ENCODE assay signal across 9 cellular contexts in the genomic region with DNA sequence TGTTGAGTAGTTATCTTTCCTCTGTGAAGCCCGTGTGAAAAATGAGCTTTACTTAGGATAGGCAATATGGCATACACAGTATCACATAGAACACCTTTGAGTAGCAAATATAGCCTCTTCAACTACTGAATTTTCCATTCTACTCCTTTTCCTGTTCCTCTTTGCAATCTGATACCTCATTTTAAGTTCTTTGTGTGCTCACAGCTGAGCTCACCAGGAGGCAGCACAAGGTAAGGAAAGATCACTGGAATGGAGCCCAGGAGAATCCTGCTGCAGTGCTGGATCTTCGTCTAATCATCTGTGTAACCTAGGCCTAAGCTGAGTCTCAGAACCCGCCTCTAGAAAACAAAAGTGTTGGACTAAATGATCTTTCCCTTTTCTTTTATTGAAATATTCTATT.
DNase-seq lines count a peak whose midpoint lies in the region; ATAC-seq and TF ChIP-seq lines count a peak whose summit lies in the region.
"Had no signal": no experiment of that assay in that cellular context is flagged by ENCODE, and none has a peak within 500 bp of the region (broad histone marks: within the 10 kb centered on the region; RNA-seq: fewer than 3 reads in every experiment).

No MANE protein-coding gene starts in this region.

- H3K23ac ChIP-seq in H9 (ENCODE audit: insufficient read length, low read depth, low read length): no peak overlapping the region

- no peak overlapping the region for H4K5ac ChIP-seq in H9 (ENCODE audit: insufficient read length, low read depth, low read length)

- POLR2A ChIA-PET in activated CD4-positive, alpha-beta memory T cell treated with anti-CD3 and anti-CD28 coated beads, Interleukin-2, amount 10 ng/mL, durations not matched to agents 7 days and 5 days (lab: Charles Lee): no interaction called here

- no peaks in the 10 kb centered on the region for H3K36me3 Mint-ChIP-seq in H9 (ENCODE audit: insufficient read depth in 1 of 3, low read depth in 3 of 3)
- peaks cover 3% of the 10 kb centered on the region for H3K36me3 Mint-ChIP-seq in neural progenitor cell
- H3K36me3 Mint-ChIP-seq in natural killer cell: no peaks in the 10 kb centered on the region
- no peaks in the 10 kb centered on the region for H3K36me3 Mint-ChIP-seq in activated CD4-positive, alpha-beta memory T cell treated with anti-CD3 and anti-CD28 coated beads, Interleukin-2, amount 10 ng/mL, durations not matched to agents 7 days and 5 days (ENCODE audit: low read depth)
- H3K36me3 Mint-ChIP-seq: activated naive CD8-positive, alpha-beta T cell had no signal

- H2AFZ ChIP-seq in H9 (ENCODE audit: low read length) (no peak overlapping the region), neural progenitor cell (replicated peaks) (no peak overlapping the region)

- H3K4me1 Mint-ChIP-seq in H9 (peaks cover 8 to 17% of the 10 kb centered on the region in 2 experiments), neural progenitor cell (peaks cover 12% of the 10 kb centered on the region), natural killer cell (no peaks in the 10 kb centered on the region)
- H3K4me1 Mint-ChIP-seq in activated CD4-positive, alpha-beta memory T cell treated with anti-CD3 and anti-CD28 coated beads, Interleukin-2, amount 10 ng/mL, durations not matched to agents 7 days and 5 days: no peaks in the 10 kb centered on the region

- DNase-seq in H9 (peak; percentile 72), NCI-H2227 treated with DMSO at 0.1 percent for 48 hours (lab: John Stamatoyannopoulos, UW) (peak; percentile 29), astrocyte of the spinal cord (ENCODE audit: low read depth, low spot score) (peak; percentile 81), neural progenitor cell (ENCODE audit: low spot score) (peak; percentile 74), natural killer cell (no peak), left lobe of liver (ENCODE audit: low spot score) (no peak)
- no peak for DNase-seq in activated CD4-positive, alpha-beta memory T cell treated with anti-CD3 and anti-CD28 coated beads, Interleukin-2, amount 10 ng/mL, durations not matched to agents 7 days and 5 days

- H3K36me3 ChIP-seq in neural progenitor cell: no peaks in the 10 kb centered on the region

- no peaks in the 10 kb centered on the region for H3F3A ChIP-seq in neural progenitor cell (ENCODE audit: low read depth)

- H2AK5ac ChIP-seq in H9 (ENCODE audit: insufficient read length, low read length): no peak overlapping the region

- in situ Hi-C loops in astrocyte of the spinal cord (cut with HindIII; ENCODE audit: low sequenced_read_pairs): no loop called here

- no peak overlapping the region for H4K91ac ChIP-seq in H9 (ENCODE audit: insufficient read length, low read depth, low read length)

- no peak overlapping the region for H2BK5ac ChIP-seq in H9 (ENCODE audit: insufficient read length, low read length)

- no peak overlapping the region for H2BK15ac ChIP-seq in H9 (ENCODE audit: low read depth, low read length)

- intact Hi-C loops in natural killer cell (cut with micrococcal nuclease): no loop called here

- H4K20me1 ChIP-seq in H9 (ENCODE audit: control insufficient read depth, insufficient read depth, insufficient read length) (no peaks in the 10 kb centered on the region), neural progenitor cell (ENCODE audit: low read depth) (no peaks in the 10 kb centered on the region)

- H3K14ac ChIP-seq in H9 (ENCODE audit: insufficient read depth, low read length): no peak overlapping the region

- TF ChIP-seq CTCF in H9 (conservative IDR thresholded peaks at IDR 0.05) (peak; percentile 51; the same call in 2 of the 3 replicates), astrocyte of the spinal cord (IDR thresholded peaks at IDR 0.05; ENCODE audit: low read depth, low read length) (peak; percentile 66), neural progenitor cell (IDR thresholded peaks at IDR 0.05) (peak; percentile 42), natural killer cell (IDR thresholded peaks at IDR 0.05) (no peak)

- no peaks in the 10 kb centered on the region for H3K4me1 ChIP-seq in H9 (ENCODE audit: insufficient read depth, low read length)
- H3K4me1 ChIP-seq in neural progenitor cell: peaks cover 4% of the 10 kb centered on the region

- H4K8ac ChIP-seq in H9 (replicated peaks; ENCODE audit: insufficient read length, low read depth, low read length): no peak overlapping the region

- no peak overlapping the region for H2BK12ac ChIP-seq in H9 (ENCODE audit: insufficient read length, low read depth, low read length)

- no peak overlapping the region for H3K4me3 ChIP-seq in astrocyte of the spinal cord (ENCODE audit: low read depth, low read length)
- no peak overlapping the region for H3K4me3 ChIP-seq in neural progenitor cell

- no peaks in the 10 kb centered on the region for H3K9me3 Mint-ChIP-seq in H9
- peaks cover 3% of the 10 kb centered on the region for H3K9me3 Mint-ChIP-seq in neural progenitor cell
- peaks cover 2 to 3% of the 10 kb centered on the region in 2 donors for H3K9me3 Mint-ChIP-seq in natural killer cell
- H3K9me3 Mint-ChIP-seq in activated CD4-positive, alpha-beta memory T cell treated with anti-CD3 and anti-CD28 coated beads, Interleukin-2, amount 10 ng/mL, durations not matched to agents 7 days and 5 days: no peaks in the 10 kb centered on the region

- no peak overlapping the region for H3K4ac ChIP-seq in H9 (ENCODE audit: low read depth, low read length)

- H3K79me2 ChIP-seq in H9 (ENCODE audit: insufficient read depth, low read length): no peaks in the 10 kb centered on the region
- no peaks in the 10 kb centered on the region for H3K79me2 ChIP-seq in neural progenitor cell (ENCODE audit: low read depth)

- WGBS in H9 (ENCODE audit: extremely low coverage, insufficient read length, low lambda C conversion rate): no CpG with 5 or more reads among the region's 3 CpGs

- CTCF ChIA-PET in activated CD4-positive, alpha-beta memory T cell treated with anti-CD3 and anti-CD28 coated beads, Interleukin-2, amount 10 ng/mL, durations not matched to agents 7 days and 5 days (lab: Charles Lee): no interaction called here

- H3K9me3 ChIP-seq in H9 (ENCODE audit: control insufficient read depth, low read depth, low read length) (no peaks in the 10 kb centered on the region), neural progenitor cell (ENCODE audit: low read depth) (no peaks in the 10 kb centered on the region)

- no peak overlapping the region for H2BK120ac ChIP-seq in H9 (ENCODE audit: low read depth, low read length, poor library complexity, severe bottlenecking)

- H3K9ac ChIP-seq in H9 (ENCODE audit: extremely low read depth, insufficient read length, low read length): no peak overlapping the region
- no peak overlapping the region for H3K9ac ChIP-seq in neural progenitor cell

- H3K56ac ChIP-seq in H9 (ENCODE audit: insufficient read length, low read depth, low read length): no peak overlapping the region

- H3K4me3 Mint-ChIP-seq in H9: no peak overlapping the region; a peak in 1 of 5 replicates
- H3K4me3 Mint-ChIP-seq in neural progenitor cell: no peak overlapping the region
- no peak overlapping the region for H3K4me3 Mint-ChIP-seq in natural killer cell
- no peak overlapping the region for H3K4me3 Mint-ChIP-seq in activated CD4-positive, alpha-beta memory T cell treated with anti-CD3 and anti-CD28 coated beads, Interleukin-2, amount 10 ng/mL, durations not matched to agents 7 days and 5 days
- H3K4me3 Mint-ChIP-seq: activated naive CD8-positive, alpha-beta T cell had no signal

- H3K27ac ChIP-seq in H9 (ENCODE audit: insufficient read length, low read depth, low read length) (no peak overlapping the region), neural progenitor cell (no peak overlapping the region)

- ATAC-seq in natural killer cell (no peak), GM21367 (IDR thresholded peaks at IDR 0.05; ENCODE audit: unreplicated experiment) (no peak), left lobe of liver (no peak)

- H3K27me3 ChIP-seq in H9 (ENCODE audit: insufficient read depth, low read length) (no peaks in the 10 kb centered on the region), neural progenitor cell (no peaks in the 10 kb centered on the region)

- H3K27ac Mint-ChIP-seq in H9 (peak overlapping the region in 1 of 3 experiments; percentile 62; a peak in 2 of 7 replicates), neural progenitor cell (no peak overlapping the region), natural killer cell (no peak overlapping the region)
- H3K27ac Mint-ChIP-seq in activated CD4-positive, alpha-beta memory T cell treated with anti-CD3 and anti-CD28 coated beads, Interleukin-2, amount 10 ng/mL, durations not matched to agents 7 days and 5 days: no peak overlapping the region
- H3K27ac Mint-ChIP-seq: activated naive CD8-positive, alpha-beta T cell had no signal

- no peak overlapping the region for H3T11ph ChIP-seq in H9 (ENCODE audit: low read length)

- H2BK20ac ChIP-seq in H9 (ENCODE audit: low read depth, low read length, poor library complexity, severe bottlenecking): no peak overlapping the region

- H3K27me3 Mint-ChIP-seq in H9 (ENCODE audit: low read depth) (no peaks in the 10 kb centered on the region), neural progenitor cell (ENCODE audit: insufficient read depth, low read depth) (no peaks in the 10 kb centered on the region), natural killer cell (ENCODE audit: low read depth in 2 of 2) (no peaks in the 10 kb centered on the region)
- H3K27me3 Mint-ChIP-seq in activated CD4-positive, alpha-beta memory T cell treated with anti-CD3 and anti-CD28 coated beads, Interleukin-2, amount 10 ng/mL, durations not matched to agents 7 days and 5 days: no peaks in the 10 kb centered on the region
- H3K27me3 Mint-ChIP-seq: activated naive CD8-positive, alpha-beta T cell had no signal

- no peaks in the 10 kb centered on the region for H3K79me1 ChIP-seq in H9 (ENCODE audit: insufficient read depth, low read depth, low read length, poor library complexity, severe bottlenecking)

- no peak overlapping the region for H3K18ac ChIP-seq in H9 (ENCODE audit: insufficient read length, low read depth, low read length)

- H3K4me2 ChIP-seq in H9 (ENCODE audit: insufficient read depth, insufficient read length, low read length) (no peak overlapping the region), neural progenitor cell (peak overlapping the region; percentile 54)

- no peaks in the 10 kb centered on the region for H3K23me2 ChIP-seq in H9 (ENCODE audit: insufficient read length, low read depth, low read length, poor library complexity, severe bottlenecking)

Comparison
In these comparisons a context has a peak if more than half of its experiments do, and no peak if none do; other contexts are left out.
1. DNase-seq: peak in H9 (single experiment), NCI-H2227 treated with DMSO at 0.1 percent for 48 hours (single experiment), astrocyte of the spinal cord (single experiment) and neural progenitor cell (single experiment); none in natural killer cell (single experiment), activated CD4-positive, alpha-beta memory T cell treated with anti-CD3 and anti-CD28 coated beads, Interleukin-2, amount 10 ng/mL, durations not matched to agents 7 days and 5 days (single experiment) and left lobe of liver (single experiment).